ENCODE assay signal across 1 cellular context in genomic region chr1:160460683-160461287, GRCh38.
A peak's percentile ranks its signal among the peaks of the same experiment; 100 is the strongest.
TF ChIP-seq lines count a peak whose summit lies in the region.

No MANE protein-coding gene starts in this region.

TF ChIP-seq in K562, 482 proteins besides CTCF, POLR2A, EP300 and RAD21 (continued from another document):
- TF ChIP-seq PRDM10 (IDR thresholded peaks at IDR 0.05; ENCODE audit: partially characterized antibody): peak; percentile 29
- 0 out of 2 replicates have a peak, but pooled peaks have one; percentile 15 for TF ChIP-seq DMBX1 (CRISPR knock-in tag; IDR thresholded peaks at IDR 0.05; ENCODE audit: borderline replicate concordance)
- 0 out of 2 replicates have a peak, but pooled peaks have one; percentile 31 for TF ChIP-seq SMAD4 (CRISPR knock-in tag; conservative IDR thresholded peaks at IDR 0.05)
- TF ChIP-seq HBP1 (CRISPR knock-in tag; IDR thresholded peaks at IDR 0.05): no peak
- TF ChIP-seq E2F3 (CRISPR knock-in tag; IDR thresholded peaks at IDR 0.05): no peak
- TF ChIP-seq BRD9 (IDR thresholded peaks at IDR 0.05; ENCODE audit: low read depth, partially characterized antibody): no peak
- TF ChIP-seq RBM22 (IDR thresholded peaks at IDR 0.05; ENCODE audit: low read depth, low read length, poor library complexity, severe bottlenecking): no peak
- TF ChIP-seq CEBPB (tag; IDR thresholded peaks at IDR 0.05): peak; percentile 26; the same call in 1 of the 2 replicates
- no peak for TF ChIP-seq PREB (CRISPR knock-in tag; IDR thresholded peaks at IDR 0.05)
- TF ChIP-seq ATF3 (IDR thresholded peaks at IDR 0.05): peak; percentile 40; the same call in 1 of the 2 replicates
- TF ChIP-seq ATF3 (CRISPR knock-in tag; conservative IDR thresholded peaks at IDR 0.05): no peak
- 0 out of 2 replicates have a peak, but pooled peaks have one; percentile 39 for TF ChIP-seq ZNF589 (CRISPR knock-in tag; IDR thresholded peaks at IDR 0.05; ENCODE audit: low read depth)
- TF ChIP-seq EP400 (IDR thresholded peaks at IDR 0.05): 0 out of 2 replicates have a peak, but pooled peaks have one; percentile 19
- TF ChIP-seq RB1 (IDR thresholded peaks at IDR 0.05; ENCODE audit: low read depth): no peak
- TF ChIP-seq ZNF512 (tag; IDR thresholded peaks at IDR 0.05): 0 out of 2 replicates have a peak, but pooled peaks have one; percentile 21
- peak; percentile 62 for TF ChIP-seq FOSL1 (tag; conservative IDR thresholded peaks at IDR 0.05)
- no peak for TF ChIP-seq ATF6 (CRISPR knock-in tag; IDR thresholded peaks at IDR 0.05)
